ENCODE assay signal across 19 cellular contexts in the genomic region with DNA sequence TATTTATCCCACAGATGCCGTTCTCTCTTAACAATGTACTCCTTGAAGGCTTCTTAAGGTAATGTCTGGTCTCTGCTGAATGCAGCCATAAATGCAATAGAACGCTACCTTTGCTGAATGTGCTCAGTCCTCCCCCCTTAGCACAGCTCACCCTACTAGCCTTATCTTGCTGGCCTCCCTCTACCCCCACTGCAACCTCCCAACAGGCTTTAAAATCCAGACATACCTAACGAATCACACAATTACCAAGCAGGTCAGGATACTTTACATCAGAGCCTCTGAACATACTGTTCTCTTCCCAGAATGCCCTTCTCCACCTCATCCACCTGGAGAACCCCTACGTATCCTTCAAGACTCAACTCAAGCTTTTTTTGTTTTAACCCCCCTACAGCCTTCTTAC. TPM values are rescaled to one million over a fixed set of nuclear protein-coding genes. Genes with fewer than 3 reads are reported as not detected.
DNase-seq lines count a peak whose midpoint lies in the region; TF ChIP-seq lines count a peak whose summit lies in the region.
"Had no signal": no experiment of that assay in that cellular context is flagged by ENCODE, and none has a peak within 500 bp of the region (broad histone marks: within the 10 kb centered on the region; RNA-seq: fewer than 3 reads in every experiment).

No MANE protein-coding gene starts in this region.

- intact Hi-C loops in PC-9 (cut with micrococcal nuclease; ENCODE audit: unreplicated experiment) (loop anchor here (5.0 kb wide), 1 partner anchor 54 kb away; a partner anchor contains a TSS), stomach (cut with DNase I; ENCODE audit: low total_unique reads) (no loop called here), A673 (cut with micrococcal nuclease; ENCODE audit: unreplicated experiment) (no loop called here)

- 81 to 90% (median 89%) methylated on average over 4 of the region's 4 CpGs for WGBS in stomach, 5 donors

- H4K20me1 ChIP-seq in PC-9 (ENCODE audit: insufficient read depth): no peaks in the 10 kb centered on the region
- H4K20me1 ChIP-seq in osteoblast (ENCODE audit: insufficient read depth, low read length): no peaks in the 10 kb centered on the region

- H3F3A ChIP-seq in PC-9 (ENCODE audit: insufficient read depth, low read depth): peaks cover 22% of the 10 kb centered on the region

- H3K9me3 ChIP-seq in PC-9 (ENCODE audit: insufficient read depth, low read depth): peaks cover 11% of the 10 kb centered on the region; the same call in 1 of the 2 replicates
- H3K9me3 ChIP-seq in osteoblast (ENCODE audit: low read depth, low read length): no peaks in the 10 kb centered on the region
- H3K9me3 ChIP-seq in stomach: peaks cover 0 to 4% (median 0%) of the 10 kb centered on the region in 4 donors
- H3K9me3 ChIP-seq in right atrium auricular region: no peaks in the 10 kb centered on the region
- H3K9me3 ChIP-seq in A673 (ENCODE audit: low read depth, low read length, poor library complexity, severe bottlenecking): no peaks in the 10 kb centered on the region
- H3K9me3 ChIP-seq: esophagus muscularis mucosa, tibial nerve had no signal

- H3K27me3 ChIP-seq in PC-9 (ENCODE audit: insufficient read depth, low read depth) (no peaks in the 10 kb centered on the region), osteoblast (ENCODE audit: insufficient read depth, low read length) (no peaks in the 10 kb centered on the region), stomach (no peaks in the 10 kb centered on the region), right atrium auricular region (no peaks in the 10 kb centered on the region), A673 (replicated peaks; ENCODE audit: insufficient read depth, low read depth, low read length, poor library complexity) (no peaks in the 10 kb centered on the region)
- H3K27me3 ChIP-seq: esophagus muscularis mucosa, tibial nerve had no signal

- H2AFZ ChIP-seq in PC-9: no peak overlapping the region
- peak overlapping the region; percentile 17 for H2AFZ ChIP-seq in osteoblast (ENCODE audit: low read length)

- TF ChIP-seq CTCF in PC-9 (conservative IDR thresholded peaks at IDR 0.05) (no peak), epithelial cell of esophagus (IDR thresholded peaks at IDR 0.05; ENCODE audit: insufficient read depth, low read depth, low read length, missing control alignments) (no peak), osteoblast (IDR thresholded peaks at IDR 0.05; ENCODE audit: extremely low read depth, low read depth, low read length) (no peak), stomach (IDR thresholded peaks at IDR 0.05) (no peak), right atrium auricular region (IDR thresholded peaks at IDR 0.05) (no peak), A673 (conservative IDR thresholded peaks at IDR 0.05; ENCODE audit: low read depth, low read length) (no peak)

- H3K79me2 ChIP-seq in PC-9 (ENCODE audit: low read depth): no peaks in the 10 kb centered on the region
- no peaks in the 10 kb centered on the region for H3K79me2 ChIP-seq in osteoblast (ENCODE audit: insufficient read depth, low read length)

- CTCF ChIA-PET in PC-9 (lab: Charles Lee): no interaction called here
- CTCF ChIA-PET in A673 (lab: Charles Lee): no interaction called here

- BruUV-seq in PC-9 (replicated peaks; lab: Mats Ljungman, UMichigan) (no TSS peak), A673 (replicated peaks; lab: Mats Ljungman, UMichigan) (no TSS peak)

- H3K4me2 ChIP-seq in PC-9: no peak overlapping the region
- no peak overlapping the region for H3K4me2 ChIP-seq in osteoblast (ENCODE audit: insufficient read depth, low read length)

- POLR2A ChIA-PET in PC-9 (lab: Charles Lee; ENCODE audit: unreplicated experiment): no interaction called here
- POLR2A ChIA-PET in A673 (lab: Charles Lee; ENCODE audit: low non-redundant PET): no interaction called here

- H3K4me3 ChIP-seq in PC-9: no peak overlapping the region
- H3K4me3 ChIP-seq in epithelial cell of esophagus (ENCODE audit: low read length): no peak overlapping the region
- no peak overlapping the region for H3K4me3 ChIP-seq in osteoblast (ENCODE audit: insufficient read depth, low read length)
- no peak overlapping the region for H3K4me3 ChIP-seq in stomach
- no peak overlapping the region for H3K4me3 ChIP-seq in right atrium auricular region
- no peak overlapping the region for H3K4me3 ChIP-seq in A673 (ENCODE audit: low read depth, low read length, poor library complexity, severe bottlenecking)
- H3K4me3 ChIP-seq: esophagus muscularis mucosa, tibial nerve had no signal

- no peak for TF ChIP-seq EP300 in stomach (IDR thresholded peaks at IDR 0.05)

- H3K27ac ChIP-seq in PC-9 (peak overlapping the region; percentile 94; the same call in 1 of the 2 replicates), osteoblast (ENCODE audit: low read depth, low read length) (peak overlapping the region; percentile 94), stomach (no peak overlapping the region), right atrium auricular region (no peak overlapping the region), A673 (ENCODE audit: low read depth, low read length, poor library complexity, severe bottlenecking) (no peak overlapping the region)
- H3K27ac ChIP-seq: esophagus muscularis mucosa, tibial nerve had no signal

- no peaks in the 10 kb centered on the region for H3K36me3 ChIP-seq in PC-9 (ENCODE audit: low read depth)
- H3K36me3 ChIP-seq in osteoblast (ENCODE audit: insufficient read depth, low read length): no peaks in the 10 kb centered on the region
- H3K36me3 ChIP-seq in stomach: no peaks in the 10 kb centered on the region
- no peaks in the 10 kb centered on the region for H3K36me3 ChIP-seq in right atrium auricular region
- no peaks in the 10 kb centered on the region for H3K36me3 ChIP-seq in A673 (ENCODE audit: insufficient read depth, low read length, poor library complexity, severe bottlenecking)
- H3K36me3 ChIP-seq: esophagus muscularis mucosa, tibial nerve had no signal

- H3K4me1 ChIP-seq in PC-9 (replicated peaks; ENCODE audit: insufficient read depth): peaks cover 26% of the 10 kb centered on the region
- H3K4me1 ChIP-seq in osteoblast (ENCODE audit: insufficient read depth, low read length): peaks cover 33% of the 10 kb centered on the region
- H3K4me1 ChIP-seq in stomach: no peaks in the 10 kb centered on the region
- peaks cover 0 to 3% of the 10 kb centered on the region in 2 donors for H3K4me1 ChIP-seq in right atrium auricular region
- no peaks in the 10 kb centered on the region for H3K4me1 ChIP-seq in A673 (ENCODE audit: insufficient read depth, low read length, poor library complexity, severe bottlenecking)
- H3K4me1 ChIP-seq: tibial nerve had no signal

- DNase-seq in EH (ENCODE audit: low read depth) (peak; percentile 44), PC-9 (no peak), epithelial cell of esophagus (ENCODE audit: low read depth) (peak; percentile 40), osteoblast (ENCODE audit: insufficient read length, low spot score, missing footprints) (no peak), DMS53 (lab: John Stamatoyannopoulos, UW) (no peak), stomach (no peak), right atrium auricular region (ENCODE audit: low spot score) (no peak), A673 (ENCODE audit: low spot score) (no peak)
- DNase-seq: activated naive CD4-positive, alpha-beta T cell treated with anti-CD3 and anti-CD28 coated beads, Interleukin-2, amount 50 U/mL, for 16 hours; activated T-cell treated with anti-CD3 and anti-CD28 coated beads, Interleukin-2, amount 50 U/mL, for 72 hours; effector CD8-positive, alpha-beta T cell; NCI-H2081 treated with DMSO at 0.1 percent for 48 hours; NCI-H446; occipital lobe; right cardiac atrium; stimulated activated CD4-positive, alpha-beta T cell treated with anti-CD3 and anti-CD28 coated beads, Interleukin-12 subunit alpha, Interleukin-12 subunit beta, amount 100 ng/mL, for 4 hours; stimulated activated naive CD8-positive, alpha-beta T cell treated with anti-CD3 and anti-CD28 coated beads, Interleukin-15, amount 100 ng/mL, for 72 hours had no signal

- H3K9me2 ChIP-seq in PC-9 (ENCODE audit: insufficient read depth): no peaks in the 10 kb centered on the region; the same call in 1 of the 2 replicates

- TF ChIP-seq POLR2A in stomach (IDR thresholded peaks at IDR 0.05): no peak

RNA-seq across cellular contexts. Expression of a gene that starts 51.0 kb away (rescaled TPM):
- total RNA-seq in PC-9 (2021) (7.6 and 9.3 TPM in 2 replicates), osteoblast (15.3 and 15.6 TPM in 2 replicates), stomach (10 to 100 TPM in 4 of 5 donors, 1 to 10 TPM in 1; 2.3 to 30.9 (median 18.7) TPM), right atrium auricular region (10 to 100 TPM; 56.1 to 94.8 TPM), A673 (2021) (9.1 and 9.4 TPM in 2 replicates)
- polyA plus RNA-seq in stomach: 10 to 100 TPM in 2 of 3 donors, 1 to 10 TPM in 1; 9.6 to 20.5 (median 13.0) TPM

RNA-seq across cellular contexts. Expression of a gene that starts 53.7 kb away (rescaled TPM):
- total RNA-seq in PC-9 (2021): 9.2 and 11.1 TPM in 2 replicates
- total RNA-seq in osteoblast: 32.6 and 40.7 TPM in 2 replicates
- total RNA-seq in stomach: 100 to 1,000 TPM in 1 of 5 donors, 10 to 100 TPM in 4; 42.0 to 111 (median 71.3) TPM
- 10 to 100 TPM; 13.5 to 55.8 (median 25.5) TPM for polyA plus RNA-seq in stomach
- 10 to 100 TPM; 21.4 to 25.5 TPM for total RNA-seq in right atrium auricular region
- 1.3 and 1.6 TPM in 2 replicates for total RNA-seq in A673 (2021)

Comparison
In these comparisons a context has a peak if more than half of its experiments do, and no peak if none do; other contexts are left out.
1. DNase-seq: peak in EH (single experiment) and epithelial cell of esophagus (single experiment); none in PC-9 (0 of 2), osteoblast (single experiment), DMS53 (single experiment), stomach (single experiment), right atrium auricular region (single experiment) and A673 (single experiment).
2. H3K27ac ChIP-seq: peak in PC-9 (single experiment) and osteoblast (single experiment); none in stomach (0 of 5), right atrium auricular region (0 of 2) and A673 (single experiment).